Comparison of ENCODE assay signal across 22 cellular contexts in the genomic region with DNA sequence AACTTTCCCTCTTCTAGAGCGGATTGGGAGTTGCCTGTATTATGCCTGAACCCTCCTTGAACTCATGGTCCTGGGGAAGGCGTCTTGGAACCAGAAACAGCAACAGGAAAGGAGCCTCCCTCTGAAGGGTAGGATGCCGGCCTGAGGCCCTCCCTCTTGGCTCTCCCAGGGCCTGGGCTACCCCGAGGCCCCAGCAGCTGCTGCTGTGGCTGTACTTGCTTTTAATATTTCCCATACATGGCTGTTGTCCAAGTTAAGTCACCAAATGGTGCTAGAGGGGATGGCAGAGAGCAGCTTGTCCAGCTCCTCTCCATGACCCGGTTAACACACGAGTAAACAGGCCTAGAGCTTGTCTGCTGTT. TPM values are rescaled to one million over a fixed set of nuclear protein-coding genes. Genes with fewer than 3 reads are reported as not detected.
A peak's percentile ranks its signal among the peaks of the same experiment; 100 is the strongest.
DNase-seq lines count a peak whose midpoint lies in the region; ATAC-seq and TF ChIP-seq lines count a peak whose summit lies in the region.
"Had no signal": no experiment of that assay in that cellular context is flagged by ENCODE, and none has a peak within 500 bp of the region (broad histone marks: within the 10 kb centered on the region; RNA-seq: fewer than 3 reads in every experiment).

No MANE protein-coding gene starts in this region.

- no peaks in the 10 kb centered on the region for H3K9me3 Mint-ChIP-seq in natural killer cell treated with Interleukin-12 subunit alpha and Interleukin-12 subunit beta and Interleukin-15 and Interleukin-18, amount 100 ng/mL, for 72 hours
- H3K9me3 Mint-ChIP-seq: CD8-positive, alpha-beta memory T cell; stimulated activated naive CD8-positive, alpha-beta T cell treated with anti-CD3 and anti-CD28 coated beads, Interleukin-15, Interleukin-2, amounts not matched to agents 100 ng/mL and 50 ng/mL, for 24 hours had no signal

- peaks cover 4% of the 10 kb centered on the region; the same call in 1 of the 2 replicates for H3K27me3 ChIP-seq in IMR-90 (ENCODE audit: control insufficient read depth, insufficient read depth, low read length)
- H3K27me3 ChIP-seq: cardiac muscle cell, esophagus muscularis mucosa had no signal

- H3K14ac ChIP-seq in IMR-90 (replicated peaks; ENCODE audit: low read depth, low read length), result no peak overlapping the region

- H2AK5ac ChIP-seq in IMR-90 (ENCODE audit: low read depth, low read length), result no peak overlapping the region

- 0 out of 2 replicates have a peak, but pooled peaks have one; percentile 16 for ATAC-seq in IMR-90 (ENCODE audit: low read depth)
- no peak for ATAC-seq in natural killer cell treated with Interleukin-12 subunit alpha and Interleukin-12 subunit beta and Interleukin-15 and Interleukin-18, amount 100 ng/mL, for 72 hours
- ATAC-seq in GM18520 (IDR thresholded peaks at IDR 0.05; ENCODE audit: unreplicated experiment), result no peak
- ATAC-seq in GM21423 (IDR thresholded peaks at IDR 0.05; ENCODE audit: unreplicated experiment), result no peak
- ATAC-seq: HCT116 had no signal

- TF ChIP-seq CTCF in 22Rv1 (IDR thresholded peaks at IDR 0.05), result no peak
- TF ChIP-seq CTCF in IMR-90 (conservative IDR thresholded peaks at IDR 0.05; ENCODE audit: low read depth, low read length), result no peak
- TF ChIP-seq CTCF in fibroblast of villous mesenchyme (IDR thresholded peaks at IDR 0.05; ENCODE audit: insufficient read depth, low read depth, low read length), result no peak

- no peak overlapping the region for H3K23ac ChIP-seq in IMR-90 (ENCODE audit: low read depth, low read length)

- POLR2A ChIA-PET in IMR-90 (lab: Charles Lee; ENCODE audit: unreplicated experiment), result no interaction called here

- no peak overlapping the region for H2AK9ac ChIP-seq in IMR-90 (replicated peaks; ENCODE audit: low read depth, low read length, poor library complexity)

- H3K79me1 ChIP-seq in IMR-90 (ENCODE audit: low read depth in 1 of 2, low read length in 2 of 2), result peaks cover 0 to 7% of the 10 kb centered on the region in 2 experiments; a peak in 2 of 4 replicates

- peaks cover 16% of the 10 kb centered on the region for H4K20me1 ChIP-seq in IMR-90 (ENCODE audit: insufficient read depth, low read length)

- H4K5ac ChIP-seq in IMR-90 (ENCODE audit: low read depth, low read length), result no peak overlapping the region

- peaks cover 0 to 13% of the 10 kb centered on the region in 2 donors for H3K4me1 Mint-ChIP-seq in natural killer cell treated with Interleukin-12 subunit alpha and Interleukin-12 subunit beta and Interleukin-15 and Interleukin-18, amount 100 ng/mL, for 72 hours (ENCODE audit: low read depth in 2 of 2)
- H3K4me1 Mint-ChIP-seq: activated CD4-positive, alpha-beta T cell treated with anti-CD3 and anti-CD28 coated beads for 36 hours had no signal

- H3K4me3 ChIP-seq in IMR-90 (ENCODE audit: insufficient read depth, low read depth, low read length) (no peak overlapping the region), fibroblast of villous mesenchyme (ENCODE audit: low read depth, low read length) (no peak overlapping the region)
- H3K4me3 ChIP-seq: cardiac muscle cell, esophagus muscularis mucosa had no signal

- peaks cover 12% of the 10 kb centered on the region for H3K9me1 ChIP-seq in IMR-90 (ENCODE audit: insufficient read depth, low read length)

- H3K4me1 ChIP-seq in IMR-90 (ENCODE audit: control insufficient read depth, insufficient read depth, low read length), result peaks cover 4% of the 10 kb centered on the region; the same call in 1 of the 2 replicates

- in situ Hi-C loops in IMR-90 (cut with MboI; ENCODE audit: low sequenced_read_pairs), result no loop called here

- H3K27ac ChIP-seq in 22Rv1 (peak overlapping the region; percentile 7; the same call in 1 of the 2 replicates), IMR-90 (ENCODE audit: insufficient read depth, low read length) (no peak overlapping the region)
- H3K27ac ChIP-seq: cardiac muscle cell had no signal

- no peaks in the 10 kb centered on the region for H3K9me3 ChIP-seq in IMR-90 (ENCODE audit: control insufficient read depth, insufficient read depth, low read length)
- H3K9me3 ChIP-seq: esophagus muscularis mucosa had no signal

- TF ChIP-seq POLR2A in IMR-90 (IDR thresholded peaks at IDR 0.05; ENCODE audit: low read depth, low read length), result no peak

- H2BK20ac ChIP-seq in IMR-90 (ENCODE audit: low read depth, low read length), result no peak overlapping the region

- no peak overlapping the region for H2BK15ac ChIP-seq in IMR-90 (ENCODE audit: low read depth, low read length)

- H2BK5ac ChIP-seq in IMR-90 (ENCODE audit: low read depth, low read length, poor library complexity, severe bottlenecking), result no peak overlapping the region

- no peak overlapping the region for H3K4ac ChIP-seq in IMR-90 (ENCODE audit: low read depth, low read length)

- no peak for TF ChIP-seq RAD21 in IMR-90 (IDR thresholded peaks at IDR 0.05; ENCODE audit: low read length)

- H3K36me3 Mint-ChIP-seq in natural killer cell treated with Interleukin-12 subunit alpha and Interleukin-12 subunit beta and Interleukin-15 and Interleukin-18, amount 100 ng/mL, for 72 hours, result peaks cover 7% of the 10 kb centered on the region

- CTCF ChIA-PET in IMR-90 (lab: Yijun Ruan, JAX), result no interaction called here

- no peak overlapping the region for H3K9ac ChIP-seq in IMR-90 (ENCODE audit: low read depth, low read length)

- DNase-seq in IMR-90, result no peak
- DNase-seq in fibroblast of villous mesenchyme (ENCODE audit: low read depth), result peak; percentile 50
- peak; percentile 53 for DNase-seq in natural killer cell treated with Interleukin-12 subunit alpha and Interleukin-12 subunit beta and Interleukin-15 and Interleukin-18, amount 100 ng/mL, for 72 hours (ENCODE audit: low spot score)
- no peak for DNase-seq in activated CD4-positive, alpha-beta T cell treated with anti-CD3 and anti-CD28 coated beads for 1 hour
- no peak for DNase-seq in NCI-H187 treated with DMSO at 0.1 percent for 48 hours (lab: John Stamatoyannopoulos, UW)
- DNase-seq: activated CD4-positive, alpha-beta T cell treated with anti-CD3 and anti-CD28 coated beads for 36 hours; activated effector memory CD4-positive, alpha-beta T cell treated with Interleukin-2 at 50 U/mL for 16 hours; CD8-positive, alpha-beta memory T cell; DND-41; KG1; mesendoderm; NCI-H1092; OCI-M1; retina; trophoblast cell had no signal

- peak overlapping the region in 1 of 2 donors; percentile 76 for H3K27ac Mint-ChIP-seq in natural killer cell treated with Interleukin-12 subunit alpha and Interleukin-12 subunit beta and Interleukin-15 and Interleukin-18, amount 100 ng/mL, for 72 hours
- H3K27ac Mint-ChIP-seq: stimulated activated naive CD8-positive, alpha-beta T cell treated with anti-CD3 and anti-CD28 coated beads, Interleukin-15, Interleukin-2, amounts not matched to agents 100 ng/mL and 50 ng/mL, for 24 hours had no signal

- WGBS in IMR-90 (ENCODE audit: extremely low coverage in 2 of 2, insufficient read length in 1 of 2), 2 experiments, result no CpG with 5 or more reads among the region's 6 CpGs

- no peak overlapping the region for H3K4me2 ChIP-seq in IMR-90 (ENCODE audit: low read depth, low read length)

- dilution Hi-C loops in IMR-90 (cut with HindIII; ENCODE audit: low sequenced_read_pairs, unreplicated experiment), result no loop called here

- no TSS peak for BruUV-seq in IMR-90 (replicated peaks; lab: Mats Ljungman, UMichigan)

- no peak overlapping the region for H3K18ac ChIP-seq in IMR-90 (ENCODE audit: low read depth, low read length)

- no peak overlapping the region for H4K91ac ChIP-seq in IMR-90 (ENCODE audit: insufficient read depth, low read depth, low read length)

- H3K36me3 ChIP-seq in IMR-90 (ENCODE audit: control insufficient read depth, insufficient read depth, low read length), result peaks cover 44% of the 10 kb centered on the region

- H3K56ac ChIP-seq in IMR-90 (ENCODE audit: extremely low read depth, insufficient read depth, low read length), result no peak overlapping the region

- H2BK120ac ChIP-seq in IMR-90 (ENCODE audit: low read depth, low read length), result no peak overlapping the region

- no peak overlapping the region for H3K4me3 Mint-ChIP-seq in natural killer cell treated with Interleukin-12 subunit alpha and Interleukin-12 subunit beta and Interleukin-15 and Interleukin-18, amount 100 ng/mL, for 72 hours
- H3K4me3 Mint-ChIP-seq: activated CD4-positive, alpha-beta T cell treated with anti-CD3 and anti-CD28 coated beads for 36 hours; CD8-positive, alpha-beta memory T cell; stimulated activated naive CD8-positive, alpha-beta T cell treated with anti-CD3 and anti-CD28 coated beads, Interleukin-15, Interleukin-2, amounts not matched to agents 100 ng/mL and 50 ng/mL, for 24 hours had no signal

- no peaks in the 10 kb centered on the region for H3K27me3 Mint-ChIP-seq in natural killer cell treated with Interleukin-12 subunit alpha and Interleukin-12 subunit beta and Interleukin-15 and Interleukin-18, amount 100 ng/mL, for 72 hours
- H3K27me3 Mint-ChIP-seq: activated CD4-positive, alpha-beta T cell treated with anti-CD3 and anti-CD28 coated beads for 36 hours; stimulated activated naive CD8-positive, alpha-beta T cell treated with anti-CD3 and anti-CD28 coated beads, Interleukin-15, Interleukin-2, amounts not matched to agents 100 ng/mL and 50 ng/mL, for 24 hours had no signal

- intact Hi-C loops in IMR-90 (cut with micrococcal nuclease), result no loop called here

- no peak overlapping the region for H4K8ac ChIP-seq in IMR-90 (ENCODE audit: low read depth in 2 of 2, low read length in 2 of 2)

- no peak overlapping the region for H2AFZ ChIP-seq in IMR-90 (replicated peaks; ENCODE audit: low read length, poor library complexity)

RNA-seq across cellular contexts. Expression of a gene that starts 10.5 kb away (rescaled TPM):
- total RNA-seq in IMR-90 (2012; rRNA removed), result under 0.01 TPM in 1 of 2 replicates, not detected in the other
- polyA plus RNA-seq in IMR-90 (2012; rRNA removed), result 0.03 and 0.09 TPM in 2 replicates
- polyA plus RNA-seq in IMR-90 (2012; cell fraction: cytosol; rRNA removed), result 0.05 TPM in 1 of 2 replicates, not detected in the other
- 0.03 and 0.11 TPM in 2 replicates for polyA plus RNA-seq in IMR-90 (2012; cell fraction: nucleus; rRNA removed; ENCODE audit: low replicate concordance)
- total RNA-seq in fibroblast of villous mesenchyme, result under 0.01 TPM in 1 of 2 replicates, not detected in the other
- not detected for total RNA-seq in natural killer cell treated with Interleukin-12 subunit alpha and Interleukin-12 subunit beta and Interleukin-15 and Interleukin-18, amount 100 ng/mL, for 72 hours
- total RNA-seq: CD8-positive, alpha-beta memory T cell had no signal
- polyA plus RNA-seq: cardiac muscle cell had no signal

RNA-seq across cellular contexts. Expression of a gene that starts 19.6 kb away (rescaled TPM):
- total RNA-seq in IMR-90 (2012; rRNA removed), result 24.7 and 25.3 TPM in 2 replicates
- 20.6 and 21.3 TPM in 2 replicates for polyA plus RNA-seq in IMR-90 (2012; rRNA removed)
- 5.2 and 5.9 TPM in 2 replicates for polyA plus RNA-seq in IMR-90 (2012; cell fraction: cytosol; rRNA removed)
- polyA plus RNA-seq in IMR-90 (2012; cell fraction: nucleus; rRNA removed; ENCODE audit: low replicate concordance), result 17.5 and 18.6 TPM in 2 replicates
- total RNA-seq in fibroblast of villous mesenchyme, result 24.8 and 36.3 TPM in 2 replicates
- total RNA-seq in natural killer cell treated with Interleukin-12 subunit alpha and Interleukin-12 subunit beta and Interleukin-15 and Interleukin-18, amount 100 ng/mL, for 72 hours, result 100 to 1,000 TPM in 1 of 2 donors, 10 to 100 TPM in 1; 95.2 to 123 TPM

RNA-seq across cellular contexts. Expression of a gene that starts 29.9 kb away (rescaled TPM):
- 101 and 131 TPM in 2 replicates for total RNA-seq in IMR-90 (2012; rRNA removed)
- 70.9 and 72.2 TPM in 2 replicates for polyA plus RNA-seq in IMR-90 (2012; rRNA removed)
- polyA plus RNA-seq in IMR-90 (2012; cell fraction: cytosol; rRNA removed), result 28.3 and 36.9 TPM in 2 replicates
- polyA plus RNA-seq in IMR-90 (2012; cell fraction: nucleus; rRNA removed; ENCODE audit: low replicate concordance), result 83.2 and 150 TPM in 2 replicates
- 115 and 142 TPM in 2 replicates for total RNA-seq in fibroblast of villous mesenchyme
- 100 to 1,000 TPM; 232 to 257 TPM for total RNA-seq in natural killer cell treated with Interleukin-12 subunit alpha and Interleukin-12 subunit beta and Interleukin-15 and Interleukin-18, amount 100 ng/mL, for 72 hours

Comparison
In these comparisons a context has a peak if more than half of its experiments do, and no peak if none do; other contexts are left out.
1. DNase-seq: peak in fibroblast of villous mesenchyme (single experiment) and natural killer cell treated with Interleukin-12 subunit alpha and Interleukin-12 subunit beta and Interleukin-15 and Interleukin-18, amount 100 ng/mL, for 72 hours (single experiment); none in IMR-90 (single experiment), activated CD4-positive, alpha-beta T cell treated with anti-CD3 and anti-CD28 coated beads for 1 hour (single experiment) and NCI-H187 treated with DMSO at 0.1 percent for 48 hours (single experiment).